21 cellular contexts compared by ENCODE assay signal in genomic region chr16:84314373-84314772, GRCh38. TPM values are rescaled to one million over a fixed set of nuclear protein-coding genes. Genes with fewer than 3 reads are reported as not detected.
DNase-seq lines count a peak whose midpoint lies in the region; ATAC-seq and TF ChIP-seq lines count a peak whose summit lies in the region.
"Had no signal": no experiment of that assay in that cellular context is flagged by ENCODE, and none has a peak within 500 bp of the region (broad histone marks: within the 10 kb centered on the region; RNA-seq: fewer than 3 reads in every experiment).

No MANE protein-coding gene starts in this region.

- H3K9me3 ChIP-seq in Karpas-422 (ENCODE audit: low read length) (no peaks in the 10 kb centered on the region), RWPE2 (ENCODE audit: severe bottlenecking) (no peaks in the 10 kb centered on the region)

- H2AFZ ChIP-seq in Karpas-422 (ENCODE audit: low read length) = no peak overlapping the region

- no peaks in the 10 kb centered on the region for H3K9me2 ChIP-seq in Karpas-422 (replicated peaks; ENCODE audit: insufficient read depth, low read length)

- no peak overlapping the region for H3K4me3 Mint-ChIP-seq in nephron progenitor cell
- H3K4me3 Mint-ChIP-seq: CD8-positive, alpha-beta T cell; IgD-negative memory B cell; T-cell had no signal

- H3K4me3 ChIP-seq in Karpas-422 (ENCODE audit: low read length) = no peak overlapping the region
- H3K4me3 ChIP-seq in RWPE2 (ENCODE audit: severe bottlenecking) = no peak overlapping the region
- H3K4me3 ChIP-seq: BLaER1 treated with 17β-estradiol and CSF1 and Interleukin-3, amounts not matched to agents 10 nM and 100 nM; Peyer's patch had no signal

- H3K79me2 ChIP-seq in Karpas-422 (ENCODE audit: low read length) = no peaks in the 10 kb centered on the region

- no peaks in the 10 kb centered on the region for H3K4me1 ChIP-seq in Karpas-422 (ENCODE audit: low read length)
- no peaks in the 10 kb centered on the region for H3K4me1 ChIP-seq in RWPE2 (ENCODE audit: insufficient read depth, poor library complexity, severe bottlenecking)

- H3K27ac Mint-ChIP-seq in nephron progenitor cell = no peak overlapping the region
- H3K27ac Mint-ChIP-seq: CD8-positive, alpha-beta T cell; IgD-negative memory B cell; T-cell had no signal

- TF ChIP-seq CTCF in RWPE2 (IDR thresholded peaks at IDR 0.05; ENCODE audit: poor library complexity, severe bottlenecking) (no peak), nephron progenitor cell (IDR thresholded peaks at IDR 0.05) (no peak)

- 0 out of 3 replicates have a peak, but pooled peaks have one; percentile 10 for ATAC-seq in RWPE2 (ENCODE audit: low read depth)
- no peak for ATAC-seq in GM21825 (IDR thresholded peaks at IDR 0.05; ENCODE audit: unreplicated experiment)
- ATAC-seq: CD8-positive, alpha-beta T cell; SK-N-SH treated with all-trans-retinoic acid at 6 μM for 48 hours; T-cell had no signal

- H3K36me3 ChIP-seq in Karpas-422 (ENCODE audit: insufficient read depth, low read length) (no peaks in the 10 kb centered on the region), RWPE2 (ENCODE audit: low read depth) (no peaks in the 10 kb centered on the region)
- H3K36me3 ChIP-seq: BLaER1 treated with 17β-estradiol and CSF1 and Interleukin-3, amounts not matched to agents 10 nM and 100 nM; Peyer's patch had no signal

- H4K20me1 ChIP-seq in Karpas-422 (ENCODE audit: insufficient read depth, low read depth, low read length) = no peaks in the 10 kb centered on the region
- H4K20me1 ChIP-seq: BLaER1 treated with 17β-estradiol and CSF1 and Interleukin-3, amounts not matched to agents 10 nM and 100 nM had no signal

- H3K9ac ChIP-seq in Karpas-422 (ENCODE audit: low read length) = no peak overlapping the region
- H3K9ac ChIP-seq: BLaER1 treated with 17β-estradiol and CSF1 and Interleukin-3, amounts not matched to agents 10 nM and 100 nM had no signal

- H3K27me3 ChIP-seq in Karpas-422 (ENCODE audit: low read length) (no peaks in the 10 kb centered on the region), RWPE2 (ENCODE audit: insufficient read depth, poor library complexity, severe bottlenecking) (peaks cover 16% of the 10 kb centered on the region)
- H3K27me3 ChIP-seq: Peyer's patch had no signal

- H3K27ac ChIP-seq in Karpas-422 (ENCODE audit: low read length) (no peak overlapping the region), RWPE2 (ENCODE audit: poor library complexity, severe bottlenecking) (no peak overlapping the region)
- H3K27ac ChIP-seq: BLaER1 treated with 17β-estradiol and CSF1 and Interleukin-3, amounts not matched to agents 10 nM and 100 nM; Peyer's patch had no signal

- peaks cover 75% of the 10 kb centered on the region for H3K27me3 Mint-ChIP-seq in nephron progenitor cell (ENCODE audit: low read depth, poor library complexity)

- H3K4me2 ChIP-seq in Karpas-422 (ENCODE audit: low read depth, low read length, poor library complexity, severe bottlenecking) = no peak overlapping the region
- H3K4me2 ChIP-seq: BLaER1 treated with 17β-estradiol and CSF1 and Interleukin-3, amounts not matched to agents 10 nM and 100 nM had no signal

- peaks cover 12% of the 10 kb centered on the region for H3K9me3 Mint-ChIP-seq in nephron progenitor cell

- peak; percentile 41 for DNase-seq in EH (ENCODE audit: low read depth)
- peak; percentile 38 for DNase-seq in Karpas-422
- DNase-seq in RWPE2 (ENCODE audit: low spot score) = no peak
- DNase-seq in kidney tubule cell (ENCODE audit: low spot score) = peak; percentile 2
- no peak for DNase-seq in nephron progenitor cell
- DNase-seq in NCI-H526 (lab: John Stamatoyannopoulos, UW) = no peak
- DNase-seq in NCI-H2196 (lab: John Stamatoyannopoulos, UW; ENCODE audit: unreplicated experiment) = no peak
- DNase-seq: Calu3; CD8-positive, alpha-beta T cell; H7; NCI-H1092 treated with DMSO at 0.1 percent for 48 hours; NCI-H2081 treated with DMSO at 0.1 percent for 48 hours; Peyer's patch; SHP77 treated with DMSO at 0.1 percent for 48 hours; T-cell had no signal

- H3K4me1 Mint-ChIP-seq in nephron progenitor cell = peaks cover 8% of the 10 kb centered on the region

- H3K36me3 Mint-ChIP-seq in nephron progenitor cell (ENCODE audit: low read depth) = no peaks in the 10 kb centered on the region
- H3K36me3 Mint-ChIP-seq: CD8-positive, alpha-beta T cell; IgD-negative memory B cell; T-cell had no signal

RNA-seq across cellular contexts. Expression of gene WFDC1, which starts 19.7 kb away (rescaled TPM):
- not detected in 2 replicates for total RNA-seq in Karpas-422 (2014; rRNA removed; shearing (Covaris generic); ENCODE audit: low replicate concordance)
- total RNA-seq: Calu3; CD8-positive, alpha-beta T cell; HT-29; LHCN-M2; T-cell had no signal

RNA-seq across cellular contexts. Expression of gene ATP2C2, which starts 54.0 kb away (rescaled TPM):
- not detected in 2 replicates for total RNA-seq in Karpas-422 (2014; rRNA removed; shearing (Covaris generic); ENCODE audit: low replicate concordance)
- total RNA-seq: CD8-positive, alpha-beta T cell; LHCN-M2; T-cell had no signal

Comparison
In these comparisons a context has a peak if more than half of its experiments do, and no peak if none do; other contexts are left out.
1. DNase-seq: peak in EH (single experiment), Karpas-422 (single experiment) and kidney tubule cell (single experiment); none in RWPE2 (single experiment), nephron progenitor cell (single experiment), NCI-H526 (0 of 2) and NCI-H2196 (single experiment).